Comparison of ENCODE assay signal across 31 cellular contexts in the genomic region with DNA sequence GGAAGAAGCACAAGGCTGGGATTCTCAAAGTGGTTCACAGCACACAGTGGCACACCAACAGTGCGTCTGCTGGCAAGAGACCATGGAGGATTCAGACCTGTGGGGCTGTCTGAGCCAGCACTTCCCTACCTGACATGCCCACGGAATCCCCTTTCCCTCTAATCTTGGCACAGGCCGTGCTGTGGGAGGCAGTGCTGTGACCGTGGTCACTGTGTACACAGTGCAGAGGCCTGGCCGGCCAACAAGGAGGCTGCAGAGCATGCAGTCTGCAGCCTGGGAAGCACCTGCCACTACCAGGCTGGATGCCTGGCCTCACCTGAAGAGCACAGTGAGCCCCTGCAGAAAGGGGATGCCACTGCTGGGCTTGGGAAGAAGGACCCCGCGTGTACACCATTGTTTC.
"Had no signal": no experiment of that assay in that cellular context is flagged by ENCODE, and none has a peak within 500 bp of the region (broad histone marks: within the 10 kb centered on the region; RNA-seq: fewer than 3 reads in every experiment).

No MANE protein-coding gene starts in this region.

- H3K27ac Mint-ChIP-seq: activated B cell treated with CpG ODN at 0.5 μM for 24 hours; activated CD4-positive, alpha-beta memory T cell treated with anti-CD3 and anti-CD28 coated beads for 36 hours; activated naive CD4-positive, alpha-beta T cell treated with anti-CD3 and anti-CD28 coated beads, Interleukin-2, amount 10 ng/mL, durations not matched to agents 7 days and 5 days; activated naive CD8-positive, alpha-beta T cell; activated naive CD8-positive, alpha-beta T cell treated with anti-CD3 and anti-CD28 coated beads, Interleukin-2, amount 50 U/mL, for 24 hours; activated T-helper 1 cell treated with anti-CD3 and anti-CD28 coated beads, Interleukin-12 subunit alpha, Interleukin-12 subunit beta, Interleukin-2, Interleukin-4 antibody, amounts not matched to agents 30 ng/mL and 10 ng/mL and 1 ng/mL, durations not matched to agents 14 hours and 24 hours and 36 hours had no signal

- H3K4me1 Mint-ChIP-seq: activated B cell treated with CpG ODN at 0.5 μM for 24 hours; activated naive CD4-positive, alpha-beta T cell treated with anti-CD3 and anti-CD28 coated beads, Interleukin-2, amount 10 ng/mL, durations not matched to agents 7 days and 5 days; activated naive CD8-positive, alpha-beta T cell treated with anti-CD3 and anti-CD28 coated beads, Interleukin-2, amount 50 U/mL, for 24 hours had no signal

- ATAC-seq: activated naive CD8-positive, alpha-beta T cell treated with anti-CD3 and anti-CD28 coated beads, Interleukin-2, amount 50 U/mL, for 24 hours; activated T-cell treated with anti-CD3 and anti-CD28 coated beads, Interleukin-2, amount 50 U/mL, for 4 hours; K562 had no signal

- H3K27me3 Mint-ChIP-seq: activated CD4-positive, alpha-beta memory T cell treated with anti-CD3 and anti-CD28 coated beads for 36 hours; activated naive CD4-positive, alpha-beta T cell treated with anti-CD3 and anti-CD28 coated beads, Interleukin-2, amount 10 ng/mL, durations not matched to agents 7 days and 5 days; activated naive CD8-positive, alpha-beta T cell; activated naive CD8-positive, alpha-beta T cell treated with anti-CD3 and anti-CD28 coated beads, Interleukin-2, amount 50 U/mL, for 24 hours had no signal

- H3K9me3 Mint-ChIP-seq: activated B cell treated with CpG ODN at 0.5 μM for 24 hours had no signal

- H3K4me3 ChIP-seq: cardiac muscle cell, K562 had no signal

- H3K36me3 ChIP-seq: cardiac muscle cell had no signal

- H3K27me3 ChIP-seq: cardiac muscle cell had no signal

- H3K36me3 Mint-ChIP-seq: activated naive CD4-positive, alpha-beta T cell treated with anti-CD3 and anti-CD28 coated beads, Interleukin-2, amount 10 ng/mL, durations not matched to agents 7 days and 5 days had no signal

- H3K27ac ChIP-seq: cardiac muscle cell, VCaP had no signal

- DNase-seq: activated B cell treated with CpG ODN at 0.5 μM for 24 hours; activated CD4-positive, alpha-beta memory T cell treated with anti-CD3 and anti-CD28 coated beads for 36 hours; activated CD4-positive, alpha-beta T cell treated with anti-CD3 and anti-CD28 coated beads for 4 hours; activated CD4-positive, alpha-beta T cell treated with anti-CD3 and anti-CD28 coated beads, Interleukin-2, amount 50 U/mL, for 1 hour; activated CD4-positive, CD25-positive, alpha-beta regulatory T cell treated with anti-CD3 and anti-CD28 coated beads, Interleukin-2, amount 50 U/mL, for 72 hours; activated CD8-positive, alpha-beta memory T cell treated with anti-CD3 and anti-CD28 coated beads, Interleukin-2, amount 50 U/mL, for 4 hours; activated gamma-delta T cell treated with Interleukin-2 at 50 U/mL for 16 hours; activated naive CD4-positive, alpha-beta T cell treated with anti-CD3 and anti-CD28 coated beads, Interleukin-2, amount 10 ng/mL, durations not matched to agents 7 days and 5 days; activated naive CD8-positive, alpha-beta T cell treated with anti-CD3 and anti-CD28 coated beads, Interleukin-2, amount 50 U/mL, for 24 hours; activated T-cell treated with anti-CD3 and anti-CD28 coated beads for 4 hours; activated T-cell treated with anti-CD3 and anti-CD28 coated beads, Interleukin-2, amount 50 U/mL, for 4 hours; anterior cingulate cortex; IMR-90; NCI-H1105; NCI-H1417 treated with DMSO at 0.1 percent for 48 hours; NCI-H187 treated with DMSO at 0.1 percent for 48 hours; NCI-H2081; NCI-H2171 treated with DMSO at 0.1 percent for 48 hours; NCI-H226; NCI-H446 treated with DMSO at 0.1 percent for 48 hours; NCI-H524; Right ventricle myocardium superior; SW 1271; T-helper 1 cell; T-helper 2 cell; T-helper 9 cell had no signal

- H3K4me3 Mint-ChIP-seq: activated B cell treated with CpG ODN at 0.5 μM for 24 hours; activated CD4-positive, alpha-beta memory T cell treated with anti-CD3 and anti-CD28 coated beads for 36 hours; activated naive CD4-positive, alpha-beta T cell treated with anti-CD3 and anti-CD28 coated beads, Interleukin-2, amount 10 ng/mL, durations not matched to agents 7 days and 5 days; activated naive CD8-positive, alpha-beta T cell; activated naive CD8-positive, alpha-beta T cell treated with anti-CD3 and anti-CD28 coated beads, Interleukin-2, amount 50 U/mL, for 24 hours; activated T-cell treated with anti-CD3 and anti-CD28 coated beads, Interleukin-2, amount 50 U/mL, for 4 hours; activated T-helper 1 cell treated with anti-CD3 and anti-CD28 coated beads, Interleukin-12 subunit alpha, Interleukin-12 subunit beta, Interleukin-2, Interleukin-4 antibody, amounts not matched to agents 30 ng/mL and 10 ng/mL and 1 ng/mL, durations not matched to agents 14 hours and 24 hours and 36 hours had no signal
